1 cellular context compared by ENCODE assay signal in genomic region chr15:84904409-84904808, GRCh38.
TF ChIP-seq lines count a peak whose summit lies in the region.

No MANE protein-coding gene starts in this region.

TF ChIP-seq in A549, 52 proteins besides CTCF, POLR2A, EP300 and RAD21 (continued from another document):
- TF ChIP-seq ATOH8 (CRISPR knock-in tag; IDR thresholded peaks at IDR 0.05; ENCODE audit: low read depth) = no peak
- TF ChIP-seq E2F6 (IDR thresholded peaks at IDR 0.05; ENCODE audit: borderline replicate concordance, low read depth) = no peak
- TF ChIP-seq JUN (IDR thresholded peaks at IDR 0.05) = no peak
- no peak for TF ChIP-seq EHF (CRISPR knock-in tag; IDR thresholded peaks at IDR 0.05)
- no peak for TF ChIP-seq FOSL2 (IDR thresholded peaks at IDR 0.05)
- TF ChIP-seq FOSL2 (CRISPR knock-in tag; IDR thresholded peaks at IDR 0.05) = no peak
- TF ChIP-seq CHD2 (IDR thresholded peaks at IDR 0.05; ENCODE audit: low read length, partially characterized antibody) = no peak
- no peak for TF ChIP-seq HOXA7 (CRISPR knock-in tag; IDR thresholded peaks at IDR 0.05)
- TF ChIP-seq NFE2L2 (conservative IDR thresholded peaks at IDR 0.05; ENCODE audit: low read length) = no peak
